In the genomic region with DNA sequence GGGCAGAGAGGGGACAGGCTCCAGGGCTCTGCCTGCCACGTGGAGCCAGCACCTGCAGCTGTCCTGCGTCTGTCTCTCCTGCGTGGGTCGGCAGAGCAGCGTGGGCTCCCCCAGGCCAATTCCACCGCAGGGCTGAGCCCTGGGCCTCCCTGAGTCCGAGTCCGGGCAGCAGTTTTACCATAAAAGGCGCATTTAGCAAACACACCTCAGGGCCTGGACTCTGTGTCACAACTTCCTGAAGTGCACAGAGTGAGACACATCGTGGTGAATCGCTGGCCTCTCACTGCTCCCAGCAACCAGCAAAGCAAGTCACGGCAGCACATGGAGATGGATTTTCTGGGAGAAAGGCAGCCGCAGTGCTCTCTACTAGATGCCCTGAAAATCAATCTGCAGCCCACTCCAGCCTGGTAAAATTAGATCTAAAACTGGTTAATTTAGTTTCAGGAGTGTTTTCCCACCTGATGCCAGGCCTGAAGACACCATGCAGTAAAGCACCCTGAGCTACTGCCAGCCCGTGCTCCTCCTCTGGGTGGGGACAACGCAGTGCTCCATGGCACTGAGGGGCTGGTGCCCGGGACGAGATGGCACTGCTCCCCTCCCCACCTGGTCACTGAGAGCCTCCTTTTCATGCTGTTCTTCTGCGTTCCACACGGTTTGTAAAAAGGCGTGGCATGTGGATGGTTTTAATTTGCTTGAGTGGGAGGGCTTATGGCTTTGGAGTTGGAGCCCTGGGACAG, we compare ENCODE assay signal across 22 cellular contexts.
A peak's percentile ranks its signal among the peaks of the same experiment; 100 is the strongest.
DNase-seq lines count a peak whose midpoint lies in the region; ATAC-seq and TF ChIP-seq lines count a peak whose summit lies in the region.
"Had no signal": no experiment of that assay in that cellular context is flagged by ENCODE, and none has a peak within 500 bp of the region (broad histone marks: within the 10 kb centered on the region; RNA-seq: fewer than 3 reads in every experiment).

No MANE protein-coding gene starts in this region.

- H3K27ac ChIP-seq in Panc1 (ENCODE audit: low read length) (no peak overlapping the region), caudate nucleus (ENCODE audit: low read depth, low read length) (no peak overlapping the region), MM.1S (ENCODE audit: low read length) (no peak overlapping the region)
- H3K27ac ChIP-seq: right lobe of liver, upper lobe of right lung had no signal

- no peaks in the 10 kb centered on the region for H3K79me2 ChIP-seq in MM.1S (ENCODE audit: low read length)

- no peaks in the 10 kb centered on the region for H3F3A ChIP-seq in MM.1S (ENCODE audit: insufficient read depth, low read length)

- TF ChIP-seq CTCF in GM20000 (IDR thresholded peaks at IDR 0.05; ENCODE audit: extremely low read depth, missing control alignments) (no peak), Panc1 (IDR thresholded peaks at IDR 0.05) (no peak), glutamatergic neuron (IDR thresholded peaks at IDR 0.05; ENCODE audit: partially characterized antibody, unreplicated experiment) (no peak), MM.1S (IDR thresholded peaks at IDR 0.05; ENCODE audit: low read length) (no peak)

- peak overlapping the region; percentile 72 for H3K27ac Mint-ChIP-seq in glutamatergic neuron (ENCODE audit: unreplicated experiment)
- H3K27ac Mint-ChIP-seq: activated CD4-positive, alpha-beta T cell treated with anti-CD3 and anti-CD28 coated beads for 36 hours; effector memory CD8-positive, alpha-beta T cell; stimulated activated naive CD8-positive, alpha-beta T cell treated with anti-CD3 and anti-CD28 coated beads, Interleukin-15, amount 100 ng/mL, for 72 hours had no signal

- peaks cover 51% of the 10 kb centered on the region for H3K4me1 Mint-ChIP-seq in glutamatergic neuron (ENCODE audit: low read depth, unreplicated experiment)
- H3K4me1 Mint-ChIP-seq: activated CD4-positive, alpha-beta T cell treated with anti-CD3 and anti-CD28 coated beads for 36 hours; stimulated activated naive CD8-positive, alpha-beta T cell treated with anti-CD3 and anti-CD28 coated beads, Interleukin-15, amount 100 ng/mL, for 72 hours had no signal

- no TSS peak for BruUV-seq in Panc1 (replicated peaks; lab: Mats Ljungman, UMichigan)

- no peak overlapping the region for H3K4me2 ChIP-seq in MM.1S (ENCODE audit: low read depth, low read length)
- H3K4me2 ChIP-seq: SK-N-SH had no signal

- no peak overlapping the region for H2AFZ ChIP-seq in MM.1S (ENCODE audit: low read length)

- POLR2A ChIA-PET in Panc1 (lab: Charles Lee), result no interaction called here

- in situ Hi-C loops in Panc1 (cut with HindIII; ENCODE audit: low pct_unique_long_range_greater_than_20kb, low sequenced_read_pairs), result no loop called here

- H3K36me3 ChIP-seq in Panc1 (ENCODE audit: control insufficient read depth, insufficient read depth, low read length) (no peaks in the 10 kb centered on the region), MM.1S (replicated peaks; ENCODE audit: insufficient read depth, low read length) (no peaks in the 10 kb centered on the region)
- H3K36me3 ChIP-seq: right lobe of liver, upper lobe of right lung had no signal

- H3K4me1 ChIP-seq in Panc1 (ENCODE audit: control insufficient read depth, insufficient read depth, low read length) (no peaks in the 10 kb centered on the region; the same call in 1 of the 2 replicates), MM.1S (ENCODE audit: low read length) (no peaks in the 10 kb centered on the region)
- H3K4me1 ChIP-seq: right lobe of liver, upper lobe of right lung had no signal

- peak overlapping the region; percentile 55 for H3K4me3 Mint-ChIP-seq in glutamatergic neuron (ENCODE audit: unreplicated experiment)
- H3K4me3 Mint-ChIP-seq: activated CD4-positive, alpha-beta T cell treated with anti-CD3 and anti-CD28 coated beads for 36 hours; effector memory CD8-positive, alpha-beta T cell; stimulated activated naive CD8-positive, alpha-beta T cell treated with anti-CD3 and anti-CD28 coated beads, Interleukin-15, amount 100 ng/mL, for 72 hours had no signal

- H4K20me1 ChIP-seq in MM.1S (ENCODE audit: insufficient read depth, low read length), result no peaks in the 10 kb centered on the region

- peaks cover 11% of the 10 kb centered on the region for H3K9me3 Mint-ChIP-seq in glutamatergic neuron (ENCODE audit: unreplicated experiment)
- H3K9me3 Mint-ChIP-seq: effector memory CD8-positive, alpha-beta T cell; stimulated activated naive CD8-positive, alpha-beta T cell treated with anti-CD3 and anti-CD28 coated beads, Interleukin-15, amount 100 ng/mL, for 72 hours had no signal

- intact Hi-C loops in Panc1 (cut with micrococcal nuclease; ENCODE audit: unreplicated experiment) (no loop called here), sciatic nerve (cut with DNase I) (no loop called here)

- no peak overlapping the region for H3K9ac ChIP-seq in MM.1S (ENCODE audit: low read length)
- H3K9ac ChIP-seq: SK-N-SH had no signal

- peaks cover 7% of the 10 kb centered on the region for H3K27me3 Mint-ChIP-seq in glutamatergic neuron (ENCODE audit: unreplicated experiment)

- DNase-seq in GM20000 (ENCODE audit: low spot score) (peak; percentile 15), Panc1 (ENCODE audit: low read depth, low spot score) (no peak), glutamatergic neuron (no peak), sciatic nerve (ENCODE audit: low spot score) (no peak), caudate nucleus (lab: John Stamatoyannopoulos, UW) (no peak), MM.1S (no peak)
- no peak for DNase-seq in activated T-cell treated with anti-CD3 and anti-CD28 coated beads, Interleukin-2, amount 50 U/mL, for 1 hour
- DNase-seq: activated CD4-positive, alpha-beta T cell treated with anti-CD3 and anti-CD28 coated beads for 36 hours; activated naive CD4-positive, alpha-beta T cell treated with Interleukin-2 at 50 U/mL for 16 hours; AML-193; cerebellar nuclear complex; COR-L47; effector memory CD8-positive, alpha-beta T cell; NCI-H2171; NCI-H774; stimulated activated CD4-positive, alpha-beta T cell treated with anti-CD3 and anti-CD28 coated beads, Interleukin-1b, Interleukin-23, amount 100 ng/mL, for 48 hours; stimulated activated naive CD8-positive, alpha-beta T cell treated with anti-CD3 and anti-CD28 coated beads, Interleukin-15, amount 100 ng/mL, for 72 hours; T1000; upper lobe of right lung had no signal

- H3K4me3 ChIP-seq in Panc1 (ENCODE audit: low read depth in 2 of 2, low read length in 2 of 2), result no peak overlapping the region
- no peak overlapping the region for H3K4me3 ChIP-seq in MM.1S (ENCODE audit: low read length)
- H3K4me3 ChIP-seq: right lobe of liver, upper lobe of right lung had no signal

- ATAC-seq in Panc1, result peak; percentile 30; the same call in 1 of the 2 replicates
- peak; percentile 41 for ATAC-seq in sciatic nerve
- no peak for ATAC-seq in GM18519 (IDR thresholded peaks at IDR 0.05; ENCODE audit: low FRiP score, unreplicated experiment)
- ATAC-seq: activated CD4-positive, alpha-beta T cell treated with anti-CD3 and anti-CD28 coated beads for 36 hours; effector memory CD8-positive, alpha-beta T cell; right lobe of liver; stimulated activated naive CD8-positive, alpha-beta T cell treated with anti-CD3 and anti-CD28 coated beads, Interleukin-15, amount 100 ng/mL, for 72 hours; upper lobe of right lung had no signal

- H3K27me3 ChIP-seq in Panc1 (ENCODE audit: control insufficient read depth, insufficient read depth, low read length), result no peaks in the 10 kb centered on the region
- H3K27me3 ChIP-seq in MM.1S (replicated peaks; ENCODE audit: insufficient read depth, low read length), result no peaks in the 10 kb centered on the region
- H3K27me3 ChIP-seq: right lobe of liver, upper lobe of right lung had no signal

- H3K9me3 ChIP-seq in Panc1 (ENCODE audit: control insufficient read depth, insufficient read depth, low read depth, low read length) (no peaks in the 10 kb centered on the region), MM.1S (replicated peaks; ENCODE audit: insufficient read depth, low read length) (no peaks in the 10 kb centered on the region)
- H3K9me3 ChIP-seq: right lobe of liver, SK-N-SH, upper lobe of right lung had no signal

- no peaks in the 10 kb centered on the region for H3K36me3 Mint-ChIP-seq in glutamatergic neuron (ENCODE audit: unreplicated experiment)

- no peaks in the 10 kb centered on the region for H3K9me2 ChIP-seq in MM.1S (replicated peaks; ENCODE audit: insufficient read depth, low read length)
- H3K9me2 ChIP-seq: SK-N-SH had no signal

- CTCF ChIA-PET in Panc1 (lab: Charles Lee), result no interaction called here
